8 cellular contexts compared by ENCODE assay signal in the genomic region with DNA sequence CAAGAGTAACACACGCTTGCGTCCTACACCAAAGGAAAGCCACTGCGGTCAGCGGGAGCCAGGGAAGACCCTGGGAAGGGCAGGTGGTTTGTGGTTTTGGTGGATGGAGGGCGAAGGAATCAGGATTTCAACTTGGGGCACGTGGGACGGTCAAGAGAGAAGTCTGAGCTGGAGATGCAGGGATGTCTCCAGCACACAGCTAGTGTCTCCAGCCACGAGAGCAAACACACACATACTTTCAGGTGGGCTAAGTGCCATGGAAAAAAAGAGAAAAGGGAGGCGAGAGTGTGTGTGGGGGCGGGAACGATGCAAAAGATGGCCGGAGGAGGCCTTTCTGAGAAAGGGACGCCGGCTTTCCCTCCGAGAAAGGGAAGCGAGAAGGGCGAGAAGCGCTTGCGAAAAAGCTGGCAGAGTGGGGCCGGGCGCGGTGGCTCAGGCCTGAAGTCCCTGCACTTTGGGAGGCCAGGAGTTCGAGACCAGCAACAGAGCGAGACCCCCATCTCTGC. TPM values are rescaled to one million over a fixed set of nuclear protein-coding genes. Genes with fewer than 3 reads are reported as not detected.
DNase-seq lines count a peak whose midpoint lies in the region; ATAC-seq, FAIRE-seq and TF ChIP-seq lines count a peak whose summit lies in the region.

No MANE protein-coding gene starts in this region.

- no peaks in the 10 kb centered on the region for H3K9me3 Mint-ChIP-seq in IgD-negative memory B cell
- no peaks in the 10 kb centered on the region for H3K9me3 Mint-ChIP-seq in naive thymus-derived CD8-positive, alpha-beta T cell

- peak overlapping the region; percentile 98 to 99 for H3K27ac ChIP-seq in tibial artery

- H3K36me3 ChIP-seq in tibial artery = peaks cover 3 to 10% (median 8%) of the 10 kb centered on the region in 3 donors

- peak; percentile 61 for DNase-seq in AG20443 (ENCODE audit: low spot score)
- peak in 2 of 3 experiments; percentile 10 to 29 for DNase-seq in activated CD8-positive, alpha-beta memory T cell treated with anti-CD3 and anti-CD28 coated beads for 48 hours (ENCODE audit: low read depth in 2 of 3, low spot score in 2 of 3)
- DNase-seq in epithelial cell of proximal tubule (ENCODE audit: low read depth) = no peak
- peak in 8 of 10 donors; percentile 3 to 41 (median 25) for DNase-seq in naive thymus-derived CD8-positive, alpha-beta T cell
- peak; percentile 36 to 74 for DNase-seq in tibial artery
- no peak for DNase-seq in D721Med (ENCODE audit: insufficient read length, low spot score)

- H3K4me1 ChIP-seq in tibial artery = peaks cover 0 to 32% (median 25%) of the 10 kb centered on the region in 4 donors

- POLR2A ChIA-PET in naive thymus-derived CD8-positive, alpha-beta T cell (lab: Charles Lee) = interaction anchor here (0.6 to 2.4 kb wide), 10 partner anchors 104 to 802 kb away, joined by 3 to 13 read pairs (median 6); partner anchors contain the start of genes IFNLR1, NIPAL3, RCAN3 and STPG1

- H3K27me3 ChIP-seq in tibial artery = no peaks in the 10 kb centered on the region

- TF ChIP-seq CTCF in epithelial cell of proximal tubule (conservative IDR thresholded peaks at IDR 0.05; ENCODE audit: low read depth, low read length) (no peak), tibial artery (IDR thresholded peaks at IDR 0.05) (no peak), D721Med (IDR thresholded peaks at IDR 0.05; ENCODE audit: insufficient read depth, missing control alignments) (no peak)

- H3K9me3 ChIP-seq in tibial artery = no peaks in the 10 kb centered on the region

- peak overlapping the region; percentile 82 for H3K4me3 ChIP-seq in epithelial cell of proximal tubule (ENCODE audit: low read depth, low read length)
- H3K4me3 ChIP-seq in tibial artery = peak overlapping the region; percentile 79 to 98

- peak overlapping the region; percentile 92 to 100 (median 97) for H3K4me3 Mint-ChIP-seq in IgD-negative memory B cell
- peak overlapping the region; percentile 81 to 99 (median 94) for H3K4me3 Mint-ChIP-seq in naive thymus-derived CD8-positive, alpha-beta T cell

- peaks cover 1% of the 10 kb centered on the region for H3K36me3 Mint-ChIP-seq in IgD-negative memory B cell
- H3K36me3 Mint-ChIP-seq in naive thymus-derived CD8-positive, alpha-beta T cell = peaks cover 0 to 22% (median 0%) of the 10 kb centered on the region in 3 donors

- no peak for FAIRE-seq in D721Med (lab: Jason Lieb, UNC)

- intact Hi-C loops in tibial artery (cut with DNase I; ENCODE audit: low total_unique reads) = loop anchor here (10.0 kb wide), 1 partner anchor 583 kb away; no protein-coding TSS in a partner anchor

- ATAC-seq in naive thymus-derived CD8-positive, alpha-beta T cell = no peak
- no peak for ATAC-seq in HG03571 (IDR thresholded peaks at IDR 0.05; ENCODE audit: unreplicated experiment)

- H3K4me1 Mint-ChIP-seq in IgD-negative memory B cell = peaks cover 27 to 30% (median 28%) of the 10 kb centered on the region in 3 donors
- peaks cover 17 to 42% (median 37%) of the 10 kb centered on the region in 4 donors for H3K4me1 Mint-ChIP-seq in naive thymus-derived CD8-positive, alpha-beta T cell

- H3K27ac Mint-ChIP-seq in IgD-negative memory B cell = peak overlapping the region; percentile 91 to 100 (median 98)
- H3K27ac Mint-ChIP-seq in naive thymus-derived CD8-positive, alpha-beta T cell = peak overlapping the region; percentile 97 to 100 (median 99)

- no peaks in the 10 kb centered on the region for H3K27me3 Mint-ChIP-seq in IgD-negative memory B cell
- H3K27me3 Mint-ChIP-seq in naive thymus-derived CD8-positive, alpha-beta T cell = no peaks in the 10 kb centered on the region

RNA-seq across cellular contexts. Expression of gene SRRM1, which starts 1.4 kb away (rescaled TPM):
- polyA plus RNA-seq in IgD-negative memory B cell = 317 TPM
- 66.6 and 79.3 TPM in 2 replicates for total RNA-seq in epithelial cell of proximal tubule
- 100 to 1,000 TPM; 258 to 275 TPM for total RNA-seq in naive thymus-derived CD8-positive, alpha-beta T cell
- 100 to 1,000 TPM; 122 to 245 (median 197) TPM for polyA plus RNA-seq in naive thymus-derived CD8-positive, alpha-beta T cell

Comparison
In these comparisons a context has a peak if more than half of its experiments do, and no peak if none do; other contexts are left out.
1. DNase-seq: peak in AG20443 (single experiment), activated CD8-positive, alpha-beta memory T cell treated with anti-CD3 and anti-CD28 coated beads for 48 hours (2 of 3), naive thymus-derived CD8-positive, alpha-beta T cell (8 of 10) and tibial artery (2 of 2); none in epithelial cell of proximal tubule (single experiment) and D721Med (single experiment).